8 cellular contexts compared by ENCODE assay signal in genomic region chr11:73982595-73982989, GRCh38. TPM values are rescaled to one million over a fixed set of nuclear protein-coding genes. Genes with fewer than 3 reads are reported as not detected.
DNase-seq lines count a peak whose midpoint lies in the region; TF ChIP-seq lines count a peak whose summit lies in the region.

A gene with protein sequence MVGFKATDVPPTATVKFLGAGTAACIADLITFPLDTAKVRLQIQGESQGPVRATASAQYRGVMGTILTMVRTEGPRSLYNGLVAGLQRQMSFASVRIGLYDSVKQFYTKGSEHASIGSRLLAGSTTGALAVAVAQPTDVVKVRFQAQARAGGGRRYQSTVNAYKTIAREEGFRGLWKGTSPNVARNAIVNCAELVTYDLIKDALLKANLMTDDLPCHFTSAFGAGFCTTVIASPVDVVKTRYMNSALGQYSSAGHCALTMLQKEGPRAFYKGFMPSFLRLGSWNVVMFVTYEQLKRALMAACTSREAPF (minus strand): TSS chr11:73982843. CDS start chr11:73978378, 4,465 bp downstream.

- peaks cover 16% of the 10 kb centered on the region for H3K36me3 ChIP-seq in SU-DHL-6 (ENCODE audit: low read length)
- peaks cover 0 to 4% (median 0%) of the 10 kb centered on the region in 4 donors for H3K36me3 ChIP-seq in transverse colon

- no peaks in the 10 kb centered on the region for H3K27me3 Mint-ChIP-seq in activated naive CD8-positive, alpha-beta T cell treated with anti-CD3 and anti-CD28 coated beads for 36 hours

- no peak for TF ChIP-seq EP300 in transverse colon (IDR thresholded peaks at IDR 0.05; ENCODE audit: low read depth)

- DNase-seq in GM04504 (ENCODE audit: low read depth): peak; percentile 40
- DNase-seq in HEK293T (ENCODE audit: extremely low spot score): peak; percentile 88
- peak; percentile 58 for DNase-seq in NCI-H1048 (lab: John Stamatoyannopoulos, UW)
- peak; percentile 89 for DNase-seq in activated naive CD8-positive, alpha-beta T cell treated with anti-CD3 and anti-CD28 coated beads for 36 hours
- peak; percentile 93 for DNase-seq in cardiac septum (ENCODE audit: low spot score)
- peak in 8 of 10 donors; percentile 63 to 94 (median 81) for DNase-seq in posterior cingulate gyrus
- peak; percentile 90 for DNase-seq in transverse colon

- no peaks in the 10 kb centered on the region for H3K9me2 ChIP-seq in SU-DHL-6 (replicated peaks; ENCODE audit: insufficient read depth, low read length)

- CTCF ChIA-PET in HEK293T (lab: Yijun Ruan, JAX): no interaction called here

- H2AFZ ChIP-seq in SU-DHL-6 (ENCODE audit: low read depth, low read length, severe bottlenecking): peak within 1 kb of the TSS; percentile 58

- 0 out of 2 replicates have a peak, but pooled peaks cover 3% of the 10 kb centered on the region for H4K20me1 ChIP-seq in SU-DHL-6 (ENCODE audit: low read depth, low read length)

- in situ Hi-C loops in transverse colon (cut with MboI; ENCODE audit: low pct_ligation_motif_present in 1 of 4, low pct_unique_long_range_greater_than_20kb in 1 of 4, low sequenced_read_pairs in 3 of 4): no loop called here

- peak within 1 kb of the TSS; percentile 98 for H3K27ac Mint-ChIP-seq in activated naive CD8-positive, alpha-beta T cell treated with anti-CD3 and anti-CD28 coated beads for 36 hours

- peak within 1 kb of the TSS; percentile 88 for H3K4me2 ChIP-seq in SU-DHL-6 (ENCODE audit: low read depth, low read length, poor library complexity, severe bottlenecking)

- H3K27me3 ChIP-seq in SU-DHL-6 (ENCODE audit: low read length) (no peaks in the 10 kb centered on the region), transverse colon (no peaks in the 10 kb centered on the region)

- H3K27ac ChIP-seq in SU-DHL-6 (ENCODE audit: low read depth, low read length) (peak within 1 kb of the TSS; percentile 90), transverse colon (peak within 1 kb of the TSS; percentile 91 to 94 (median 92))

- 0 to 2% methylated on average over 9 to 28 of the region's 43 CpGs for WGBS in transverse colon (ENCODE audit: low coverage in 1 of 2), 2 donors

- POLR2A ChIA-PET in HEK293T (lab: Yijun Ruan, JAX): interaction anchor here (0.6 to 2.5 kb wide), 22 partner anchors 8 to 610 kb away, joined by 3 to 16 read pairs (median 4); partner anchors contain the start of genes C2CD3, FAM168A, LIPT2 and POLD3

- H3K9me3 ChIP-seq in SU-DHL-6 (ENCODE audit: insufficient read depth, low read length) (no peaks in the 10 kb centered on the region), transverse colon (no peaks in the 10 kb centered on the region)

- peaks cover 22% of the 10 kb centered on the region for H3K79me2 ChIP-seq in SU-DHL-6 (ENCODE audit: insufficient read depth, low read length)

- peak within 1 kb of the TSS; percentile 87 for H3K4me3 ChIP-seq in SU-DHL-6 (ENCODE audit: insufficient read depth, low read length, poor library complexity, severe bottlenecking)
- H3K4me3 ChIP-seq in transverse colon: peak within 1 kb of the TSS; percentile 45 to 64 (median 54)

- TF ChIP-seq POLR2A in transverse colon (IDR thresholded peaks at IDR 0.05): no peak

- H3K9me3 Mint-ChIP-seq in activated naive CD8-positive, alpha-beta T cell treated with anti-CD3 and anti-CD28 coated beads for 36 hours: no peaks in the 10 kb centered on the region

- peak within 1 kb of the TSS; percentile 95 for H3K9ac ChIP-seq in SU-DHL-6 (ENCODE audit: low read length)

- H3K4me1 Mint-ChIP-seq in activated naive CD8-positive, alpha-beta T cell treated with anti-CD3 and anti-CD28 coated beads for 36 hours: peaks cover 54% of the 10 kb centered on the region

- peak within 1 kb of the TSS; percentile 92 for H3K4me3 Mint-ChIP-seq in activated naive CD8-positive, alpha-beta T cell treated with anti-CD3 and anti-CD28 coated beads for 36 hours

- intact Hi-C loops in cardiac septum (cut with DNase I) (loop anchor here (5.0 kb wide), 1 partner anchor 35 kb away; no protein-coding TSS in a partner anchor), posterior cingulate gyrus (cut with DNase I) (loop anchor here (5.0 kb wide), 1 partner anchor 190 kb away; the partner anchor contains the start of genes C2CD3 and PPME1), transverse colon (cut with DNase I; ENCODE audit: low total_unique reads) (no loop called here)

- peaks cover 11% of the 10 kb centered on the region for H3F3A ChIP-seq in SU-DHL-6 (ENCODE audit: insufficient read depth)

- TF ChIP-seq CTCF in SU-DHL-6 (IDR thresholded peaks at IDR 0.05; ENCODE audit: insufficient read depth, low read length, poor library complexity, severe bottlenecking) (no peak), transverse colon (IDR thresholded peaks at IDR 0.05) (no peak)

- peaks cover 48% of the 10 kb centered on the region for H3K36me3 Mint-ChIP-seq in activated naive CD8-positive, alpha-beta T cell treated with anti-CD3 and anti-CD28 coated beads for 36 hours

- peaks cover 0 to 40% (median 19%) of the 10 kb centered on the region in 4 donors for H3K4me1 ChIP-seq in transverse colon

TF ChIP-seq in HEK293T, 16 proteins besides CTCF, POLR2A, EP300 and RAD21:
- no peak for TF ChIP-seq TARDBP (IDR thresholded peaks at IDR 0.05)
- TF ChIP-seq NFRKB (IDR thresholded peaks at IDR 0.05): no peak
- TF ChIP-seq HDGF (IDR thresholded peaks at IDR 0.05; ENCODE audit: borderline replicate concordance): no peak
- TF ChIP-seq CTBP1 (IDR thresholded peaks at IDR 0.05; ENCODE audit: borderline replicate concordance): peak; percentile 30; the same call in 1 of the 2 replicates
- TF ChIP-seq SP1 (IDR thresholded peaks at IDR 0.05): no peak
- no peak for TF ChIP-seq ARNT (IDR thresholded peaks at IDR 0.05)
TF ChIP-seq in HEK293T: peak in this region for 1.

RNA-seq across cellular contexts. Expression of the gene that starts here (rescaled TPM):
- 100 to 1,000 TPM; 180 to 181 TPM for total RNA-seq in activated naive CD8-positive, alpha-beta T cell treated with anti-CD3 and anti-CD28 coated beads for 36 hours
- total RNA-seq in cardiac septum: 12.0 TPM
- total RNA-seq in transverse colon: 10 to 100 TPM; 36.7 to 57.6 (median 39.6) TPM

Comparison
In these comparisons a context has a peak if more than half of its experiments do, and no peak if none do; other contexts are left out.
1. Peak in every context shown above with its lines: DNase-seq, H3K4me3 ChIP-seq and H3K27ac ChIP-seq.
2. DNase-seq: peak in every context shown above with its lines; median percentile 93 in cardiac septum; 90 in transverse colon; 89 in activated naive CD8-positive, alpha-beta T cell treated with anti-CD3 and anti-CD28 coated beads for 36 hours; 88 in HEK293T; 81 in posterior cingulate gyrus; 58 in NCI-H1048; 40 in GM04504.